In the genomic region with DNA sequence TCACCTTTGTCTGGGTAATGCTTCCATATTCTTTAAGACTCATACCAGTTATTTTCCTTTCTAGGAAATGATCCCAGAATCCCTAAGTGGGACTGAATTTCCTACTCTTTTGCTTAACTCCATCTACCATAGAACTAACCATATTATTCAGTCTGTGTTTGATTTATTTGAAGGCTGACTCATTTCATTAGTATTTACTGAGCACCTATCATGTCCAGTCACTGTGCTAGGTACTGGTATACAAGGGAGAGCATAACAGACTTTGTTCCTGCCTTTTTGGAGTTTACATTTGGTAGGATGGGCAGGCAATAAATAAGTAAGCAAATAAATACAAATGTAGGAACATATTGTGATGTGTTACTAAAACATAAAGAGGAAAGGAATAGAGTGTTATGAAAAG, we compare ENCODE assay signal across 2 cellular contexts.
TF ChIP-seq lines count a peak whose summit lies in the region.

No MANE protein-coding gene starts in this region.

TF ChIP-seq in IMR-90, 13 proteins besides CTCF, POLR2A, EP300 and RAD21:
- TF ChIP-seq, protein P1, sequence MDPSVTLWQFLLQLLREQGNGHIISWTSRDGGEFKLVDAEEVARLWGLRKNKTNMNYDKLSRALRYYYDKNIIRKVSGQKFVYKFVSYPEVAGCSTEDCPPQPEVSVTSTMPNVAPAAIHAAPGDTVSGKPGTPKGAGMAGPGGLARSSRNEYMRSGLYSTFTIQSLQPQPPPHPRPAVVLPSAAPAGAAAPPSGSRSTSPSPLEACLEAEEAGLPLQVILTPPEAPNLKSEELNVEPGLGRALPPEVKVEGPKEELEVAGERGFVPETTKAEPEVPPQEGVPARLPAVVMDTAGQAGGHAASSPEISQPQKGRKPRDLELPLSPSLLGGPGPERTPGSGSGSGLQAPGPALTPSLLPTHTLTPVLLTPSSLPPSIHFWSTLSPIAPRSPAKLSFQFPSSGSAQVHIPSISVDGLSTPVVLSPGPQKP (IDR thresholded peaks at IDR 0.05; ENCODE audit: borderline replicate concordance, low read depth, low read length) = no peak
- no peak for TF ChIP-seq NFE2L2 (IDR thresholded peaks at IDR 0.05; ENCODE audit: low read depth, low read length)
TF ChIP-seq in IMR-90: peak in this region for 0.

TF ChIP-seq in GM12878, 131 proteins besides CTCF, POLR2A, EP300 and RAD21:
- TF ChIP-seq JUNB (IDR thresholded peaks at IDR 0.05) = peak; percentile 44; the same call in 1 of the 2 replicates
- no peak for TF ChIP-seq TARDBP (IDR thresholded peaks at IDR 0.05; ENCODE audit: borderline replicate concordance)
- TF ChIP-seq, protein P2, sequence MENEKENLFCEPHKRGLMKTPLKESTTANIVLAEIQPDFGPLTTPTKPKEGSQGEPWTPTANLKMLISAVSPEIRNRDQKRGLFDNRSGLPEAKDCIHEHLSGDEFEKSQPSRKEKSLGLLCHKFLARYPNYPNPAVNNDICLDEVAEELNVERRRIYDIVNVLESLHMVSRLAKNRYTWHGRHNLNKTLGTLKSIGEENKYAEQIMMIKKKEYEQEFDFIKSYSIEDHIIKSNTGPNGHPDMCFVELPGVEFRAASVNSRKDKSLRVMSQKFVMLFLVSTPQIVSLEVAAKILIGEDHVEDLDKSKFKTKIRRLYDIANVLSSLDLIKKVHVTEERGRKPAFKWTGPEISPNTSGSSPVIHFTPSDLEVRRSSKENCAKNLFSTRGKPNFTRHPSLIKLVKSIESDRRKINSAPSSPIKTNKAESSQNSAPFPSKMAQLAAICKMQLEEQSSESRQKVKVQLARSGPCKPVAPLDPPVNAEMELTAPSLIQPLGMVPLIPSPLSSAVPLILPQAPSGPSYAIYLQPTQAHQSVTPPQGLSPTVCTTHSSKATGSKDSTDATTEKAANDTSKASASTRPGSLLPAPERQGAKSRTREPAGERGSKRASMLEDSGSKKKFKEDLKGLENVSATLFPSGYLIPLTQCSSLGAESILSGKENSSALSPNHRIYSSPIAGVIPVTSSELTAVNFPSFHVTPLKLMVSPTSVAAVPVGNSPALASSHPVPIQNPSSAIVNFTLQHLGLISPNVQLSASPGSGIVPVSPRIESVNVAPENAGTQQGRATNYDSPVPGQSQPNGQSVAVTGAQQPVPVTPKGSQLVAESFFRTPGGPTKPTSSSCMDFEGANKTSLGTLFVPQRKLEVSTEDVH (IDR thresholded peaks at IDR 0.05; ENCODE audit: low read depth, partially characterized antibody) = no peak
